Comparison of ENCODE assay signal across 17 cellular contexts in the genomic region with DNA sequence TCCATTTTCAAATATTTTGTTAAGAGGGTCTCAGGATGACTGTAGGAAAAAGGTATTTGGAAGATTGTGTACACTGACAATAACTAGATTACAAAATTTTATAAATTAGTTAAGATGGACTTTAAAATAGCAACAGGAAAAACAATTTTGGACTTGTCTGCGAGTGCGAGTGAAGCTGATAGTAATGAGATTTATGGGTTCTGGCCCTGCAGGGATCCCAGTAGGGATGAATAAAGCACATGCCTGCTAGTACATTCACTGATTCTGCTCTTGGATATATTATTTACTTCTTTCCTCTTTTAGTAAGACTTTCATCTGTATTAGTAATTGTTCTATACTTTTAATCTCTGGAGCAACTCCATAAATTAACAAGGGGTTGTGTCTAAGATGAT. TPM values are rescaled to one million over a fixed set of nuclear protein-coding genes. Genes with fewer than 3 reads are reported as not detected.
DNase-seq lines count a peak whose midpoint lies in the region; ATAC-seq, FAIRE-seq and TF ChIP-seq lines count a peak whose summit lies in the region.
"Had no signal": no experiment of that assay in that cellular context is flagged by ENCODE, and none has a peak within 500 bp of the region (broad histone marks: within the 10 kb centered on the region; RNA-seq: fewer than 3 reads in every experiment).

No MANE protein-coding gene starts in this region.

- ATAC-seq in T-helper 17 cell (no peak), K562 (peak; percentile 27; the same call in 1 of the 3 replicates), HG02973 (IDR thresholded peaks at IDR 0.05; ENCODE audit: unreplicated experiment) (no peak), right lobe of liver (no peak)
- no peak for ATAC-seq in stimulated activated naive CD8-positive, alpha-beta T cell treated with anti-CD3 and anti-CD28 coated beads, Interleukin-15, amount 100 ng/mL, for 72 hours
- ATAC-seq: HepG2, pancreas had no signal

- no peak for TF ChIP-seq RAD21 in K562 (CRISPR knock-in tag; conservative IDR thresholded peaks at IDR 0.05 in 1 of 2, IDR thresholded peaks at IDR 0.05 in 1 of 2)

- peak overlapping the region; percentile 64; the same call in 1 of the 2 replicates for H3K4me2 ChIP-seq in K562 (ENCODE audit: insufficient read depth, low read length)

- H2AFZ ChIP-seq in K562 (ENCODE audit: low read depth, low read length) = no peak overlapping the region

- peaks cover 9% of the 10 kb centered on the region for H3K9me3 Mint-ChIP-seq in activated naive CD4-positive, alpha-beta T cell treated with anti-CD3 and anti-CD28 coated beads, Interleukin-2, amount 50 U/mL, for 24 hours
- H3K9me3 Mint-ChIP-seq in stimulated activated naive CD8-positive, alpha-beta T cell treated with anti-CD3 and anti-CD28 coated beads, Interleukin-15, amount 100 ng/mL, for 72 hours = peaks cover 0 to 3% of the 10 kb centered on the region in 2 donors

- POLR2A ChIA-PET in K562 (lab: Yijun Ruan, JAX) = interaction anchor here (0.6 to 2.4 kb wide), 8 partner anchors 9 to 210 kb away, joined by 3 to 11 read pairs (median 5); no protein-coding TSS in a partner anchor

- TF ChIP-seq POLR2A in K562 (conservative IDR thresholded peaks at IDR 0.05) (no peak), right lobe of liver (IDR thresholded peaks at IDR 0.05) (no peak)

- peaks cover 15% of the 10 kb centered on the region for H3K36me3 Mint-ChIP-seq in activated naive CD4-positive, alpha-beta T cell treated with anti-CD3 and anti-CD28 coated beads, Interleukin-2, amount 50 U/mL, for 24 hours
- no peaks in the 10 kb centered on the region for H3K36me3 Mint-ChIP-seq in T-helper 17 cell (ENCODE audit: low read depth)

- 7% methylated on average over 2 of the region's 2 CpGs for WGBS in K562 (ENCODE audit: insufficient coverage, low coverage, missing lambda C conversion rate)
- WGBS in small intestine, 3 donors = 80 to 94% (median 93%) methylated on average over 2 of the region's 2 CpGs
- WGBS in right lobe of liver (ENCODE audit: insufficient coverage, low coverage, low lambda C conversion rate, missing lambda C conversion rate) = 52% methylated on average over 2 of the region's 2 CpGs

- H4K20me1 ChIP-seq in K562 (replicated peaks; ENCODE audit: control insufficient read depth, insufficient read depth, low read length) = no peaks in the 10 kb centered on the region; the same call in 1 of the 2 replicates

- H3K79me2 ChIP-seq in K562 (ENCODE audit: control insufficient read depth, insufficient read depth, low read length) = peaks cover 48% of the 10 kb centered on the region

- intact Hi-C loops in K562 (cut with micrococcal nuclease) = no loop called here
- intact Hi-C loops in right lobe of liver (cut with DNase I) = no loop called here

- no TSS peak for BruUV-seq in K562 (replicated peaks; lab: Mats Ljungman, UMichigan)

- peaks cover 87% of the 10 kb centered on the region for H3K4me1 Mint-ChIP-seq in activated naive CD4-positive, alpha-beta T cell treated with anti-CD3 and anti-CD28 coated beads, Interleukin-2, amount 50 U/mL, for 24 hours
- peaks cover 56% of the 10 kb centered on the region for H3K4me1 Mint-ChIP-seq in T-helper 17 cell
- H3K4me1 Mint-ChIP-seq in stimulated activated naive CD8-positive, alpha-beta T cell treated with anti-CD3 and anti-CD28 coated beads, Interleukin-15, amount 100 ng/mL, for 72 hours = peaks cover 90% of the 10 kb centered on the region

- TF ChIP-seq CTCF in K562 (IDR thresholded peaks at IDR 0.05 in 2 of 3, conservative IDR thresholded peaks at IDR 0.05 in 1 of 3; ENCODE audit: insufficient read depth in 2 of 3, low read depth in 1 of 3, low read length in 3 of 3) = no peak
- TF ChIP-seq CTCF in right lobe of liver (IDR thresholded peaks at IDR 0.05) = no peak

- H3K9ac ChIP-seq in K562 (ENCODE audit: insufficient read depth in 1 of 2, low read depth in 2 of 2, low read length in 2 of 2) = no peak overlapping the region

- H3K27ac ChIP-seq in K562 (ENCODE audit: extremely low read depth, low read depth, low read length) = peak overlapping the region; percentile 20; the same call in 1 of the 3 replicates
- peak overlapping the region in 1 of 2 donors; percentile 20 for H3K27ac ChIP-seq in small intestine (ENCODE audit: low read depth in 1 of 2, low read length in 1 of 2)
- H3K27ac ChIP-seq in right lobe of liver = no peak overlapping the region
- H3K27ac ChIP-seq: esophagus squamous epithelium, pancreas had no signal

- TF ChIP-seq EP300 in K562 (IDR thresholded peaks at IDR 0.05; ENCODE audit: low read length) = no peak

- H3K27me3 ChIP-seq in K562 (ENCODE audit: control insufficient read depth in 2 of 2, insufficient read depth in 2 of 2, low read length in 2 of 2) (no peaks in the 10 kb centered on the region), small intestine (ENCODE audit: control insufficient read depth in 2 of 2, insufficient read depth in 2 of 2, low read length in 2 of 2) (no peaks in the 10 kb centered on the region), right lobe of liver (no peaks in the 10 kb centered on the region)
- H3K27me3 ChIP-seq: pancreas had no signal

- H3K9me1 ChIP-seq in K562 (ENCODE audit: control insufficient read depth, insufficient read depth, low read length) = peaks cover 4% of the 10 kb centered on the region

- no peaks in the 10 kb centered on the region for H3K27me3 Mint-ChIP-seq in activated naive CD4-positive, alpha-beta T cell treated with anti-CD3 and anti-CD28 coated beads, Interleukin-2, amount 50 U/mL, for 24 hours
- H3K27me3 Mint-ChIP-seq in T-helper 17 cell = no peaks in the 10 kb centered on the region
- H3K27me3 Mint-ChIP-seq in stimulated activated naive CD8-positive, alpha-beta T cell treated with anti-CD3 and anti-CD28 coated beads, Interleukin-15, amount 100 ng/mL, for 72 hours = no peaks in the 10 kb centered on the region

- DNase-seq in activated naive CD4-positive, alpha-beta T cell treated with anti-CD3 and anti-CD28 coated beads, Interleukin-2, amount 50 U/mL, for 16 hours = no peak
- DNase-seq in T-helper 17 cell (no peak), K562 (ENCODE audit: extremely low read depth in 1 of 4, low spot score in 3 of 4) (no peak), small intestine (no peak), right lobe of liver (no peak)
- DNase-seq in stimulated activated naive CD8-positive, alpha-beta T cell treated with anti-CD3 and anti-CD28 coated beads, Interleukin-15, amount 100 ng/mL, for 72 hours = no peak
- DNase-seq: AML-193; amniotic stem cell; Calu3; caudate nucleus; esophagus squamous epithelium; NCI-H2227 treated with DMSO at 0.1 percent for 48 hours; pancreas; stimulated activated CD4-positive, alpha-beta T cell treated with anti-CD3 and anti-CD28 coated beads, Interleukin-4, amount 100 ng/mL, for 1 hour had no signal

- H3K4me3 ChIP-seq in K562 = no peak overlapping the region
- no peak overlapping the region for H3K4me3 ChIP-seq in small intestine (ENCODE audit: low read depth in 1 of 2, low read length in 2 of 2)
- H3K4me3 ChIP-seq in right lobe of liver = no peak overlapping the region
- H3K4me3 ChIP-seq: esophagus squamous epithelium, pancreas had no signal

- peaks cover 8 to 17% of the 10 kb centered on the region in 2 experiments; a peak in 4 of 5 replicates for H3K4me1 ChIP-seq in K562 (replicated peaks in 1 of 2; ENCODE audit: control insufficient read depth in 2 of 2, insufficient read depth in 2 of 2, low read length in 2 of 2)
- H3K4me1 ChIP-seq in small intestine (ENCODE audit: control insufficient read depth in 2 of 2, insufficient read depth in 1 of 2, low read depth in 1 of 2, low read length in 1 of 2) = peaks cover 6% of the 10 kb centered on the region in 2 donors
- H3K4me1 ChIP-seq in right lobe of liver = no peaks in the 10 kb centered on the region
- H3K4me1 ChIP-seq: pancreas had no signal

- H3K36me3 ChIP-seq in K562 (ENCODE audit: control insufficient read depth, insufficient read depth, low read length) (peaks cover 11% of the 10 kb centered on the region; the same call in 2 of the 3 replicates), small intestine (ENCODE audit: control insufficient read depth in 2 of 2, insufficient read depth in 2 of 2, low read length in 2 of 2) (peaks cover 0 to 3% of the 10 kb centered on the region in 2 donors), right lobe of liver (no peaks in the 10 kb centered on the region)
- H3K36me3 ChIP-seq: esophagus squamous epithelium, pancreas had no signal

- H3K4me3 Mint-ChIP-seq in activated naive CD4-positive, alpha-beta T cell treated with anti-CD3 and anti-CD28 coated beads, Interleukin-2, amount 50 U/mL, for 24 hours = peak overlapping the region; percentile 81
- H3K4me3 Mint-ChIP-seq in T-helper 17 cell = no peak overlapping the region
- peak overlapping the region; percentile 78 to 79 for H3K4me3 Mint-ChIP-seq in stimulated activated naive CD8-positive, alpha-beta T cell treated with anti-CD3 and anti-CD28 coated beads, Interleukin-15, amount 100 ng/mL, for 72 hours

- peak overlapping the region; percentile 95 for H3K27ac Mint-ChIP-seq in activated naive CD4-positive, alpha-beta T cell treated with anti-CD3 and anti-CD28 coated beads, Interleukin-2, amount 50 U/mL, for 24 hours
- peak overlapping the region; percentile 94 for H3K27ac Mint-ChIP-seq in T-helper 17 cell
- peak overlapping the region; percentile 85 to 91 for H3K27ac Mint-ChIP-seq in stimulated activated naive CD8-positive, alpha-beta T cell treated with anti-CD3 and anti-CD28 coated beads, Interleukin-15, amount 100 ng/mL, for 72 hours

- in situ Hi-C loops in K562 (cut with MboI) = no loop called here

- CTCF ChIA-PET in K562 (lab: Yijun Ruan, JAX; ENCODE audit: low intra/inter-chr PET ratio) = no interaction called here

- FAIRE-seq in K562 (lab: Jason Lieb, UNC) = no peak
- FAIRE-seq in small intestine (lab: Jason Lieb, UNC) = no peak
- FAIRE-seq: HepG2, pancreas had no signal

- H3K9me3 ChIP-seq in T-helper 17 cell (ENCODE audit: control insufficient read depth, low read length, poor library complexity, severe bottlenecking) = no peaks in the 10 kb centered on the region
- H3K9me3 ChIP-seq in K562 (replicated peaks; ENCODE audit: control insufficient read depth, insufficient read depth, low read depth, low read length) = no peaks in the 10 kb centered on the region
- no peaks in the 10 kb centered on the region for H3K9me3 ChIP-seq in small intestine (ENCODE audit: control insufficient read depth, low read depth)
- no peaks in the 10 kb centered on the region for H3K9me3 ChIP-seq in right lobe of liver
- H3K9me3 ChIP-seq: esophagus squamous epithelium, pancreas had no signal

RNA-seq across cellular contexts. Expression of gene PRKCA, which starts 28.2 kb away (rescaled TPM):
- 10 to 100 TPM; 84.9 to 93.9 TPM for total RNA-seq in T-helper 17 cell
- 104 and 117 TPM in 2 replicates for total RNA-seq in K562 (2011; cell fraction: chromatin; rRNA removed; ENCODE audit: low replicate concordance)
- total RNA-seq in K562 (2011; cell fraction: nucleolus; rRNA removed) = 43.2 and 50.5 TPM in 2 replicates
- 62.3 and 84.4 TPM in 2 replicates for total RNA-seq in K562 (2011; cell fraction: nucleoplasm; rRNA removed)
- total RNA-seq in K562 (2014; rRNA removed) = 9.5 and 11.3 TPM in 2 replicates
- total RNA-seq in K562 (2014; rRNA removed; fragmentation: Illumina TruSeq; extraction: Trizol) = 17.8 and 20.1 TPM in 2 replicates
- total RNA-seq in K562 (2015; rRNA removed; fragmentation: Illumina TruSeq; extraction: Trizol) = 17.8 and 20.9 TPM in 2 replicates
- total RNA-seq in K562 (2021) = 30.4 and 33.0 TPM in 2 replicates
- 24.1 and 25.9 TPM in 2 replicates for polyA plus RNA-seq in K562 (2011; rRNA removed)
- 12.7 and 19.8 TPM in 2 replicates for polyA plus RNA-seq in K562 (2011; cell fraction: cytosol; rRNA removed)
- 19.9 and 25.4 TPM in 2 replicates for polyA plus RNA-seq in K562 (2011; cell fraction: nucleus; rRNA removed)
- polyA plus RNA-seq in K562 (2012) = 15.4 and 18.6 TPM in 2 replicates
- 18.1 and 19.5 TPM in 2 replicates for polyA plus RNA-seq in K562 (2014; fragmentation: Illumina TruSeq; extraction: Trizol)
- polyA plus RNA-seq in K562 (2014; fragmentation: Nextera tagmentation; extraction: Ambion mirVana) = 1 to 10 TPM; 3.2 to 5.3 TPM
- 11.6 and 12.5 TPM in 2 replicates for polyA plus RNA-seq in K562 (2014; rRNA removed)
- polyA minus RNA-seq in K562 (2011; rRNA and poly(A)+ RNA removed) = 41.9 and 45.2 TPM in 2 replicates
- 20.5 and 22.4 TPM in 2 replicates for polyA minus RNA-seq in K562 (2011; cell fraction: cytosol; rRNA and poly(A)+ RNA removed)
- 33.0 and 46.7 TPM in 2 replicates for polyA minus RNA-seq in K562 (2011; cell fraction: nucleus; rRNA and poly(A)+ RNA removed)
- 10 to 100 TPM; 11.3 to 26.6 (median 20.5) TPM for polyA plus RNA-seq in small intestine
- 10 to 100 TPM; 11.7 to 23.0 (median 18.7) TPM for total RNA-seq in right lobe of liver
